In genomic region chr9:134357631-134358025, GRCh38 we compare ENCODE assay signal across 1 cellular context.
TF ChIP-seq lines count a peak whose summit lies in the region.

No MANE protein-coding gene starts in this region.

TF ChIP-seq in HepG2, 621 proteins besides CTCF, POLR2A, EP300 and RAD21 (continued from another document):
- TF ChIP-seq GMEB2 (CRISPR knock-in tag; IDR thresholded peaks at IDR 0.05; ENCODE audit: low read depth) (no peak), HNRNPL (IDR thresholded peaks at IDR 0.05; ENCODE audit: low read depth, low read length) (0 out of 2 replicates have a peak, but pooled peaks have one; percentile 8), SNAPC5 (CRISPR knock-in tag; IDR thresholded peaks at IDR 0.05; ENCODE audit: borderline replicate concordance) (no peak), CBX2 (IDR thresholded peaks at IDR 0.05; ENCODE audit: low read depth, low read length) (no peak), CBX2 (CRISPR knock-in tag; IDR thresholded peaks at IDR 0.05; ENCODE audit: low read depth) (no peak), ZNF468 (CRISPR knock-in tag; IDR thresholded peaks at IDR 0.05) (no peak), KAT8 (CRISPR knock-in tag; IDR thresholded peaks at IDR 0.05) (no peak), ZNF841 (CRISPR knock-in tag; IDR thresholded peaks at IDR 0.05; ENCODE audit: borderline replicate concordance) (no peak), YY1 (IDR thresholded peaks at IDR 0.05; ENCODE audit: insufficient read depth, insufficient replicate concordance, low read depth, low read length) (no peak), ZFP62 (CRISPR knock-in tag; IDR thresholded peaks at IDR 0.05) (no peak), ZNF263 (CRISPR knock-in tag; IDR thresholded peaks at IDR 0.05) (peak; percentile 73), NFRKB (IDR thresholded peaks at IDR 0.05) (no peak), ZNF34 (CRISPR knock-in tag; IDR thresholded peaks at IDR 0.05; ENCODE audit: borderline replicate concordance) (no peak)
